18 cellular contexts compared by ENCODE assay signal in genomic region chr6:52499681-52500239, GRCh38.
A peak's percentile ranks its signal among the peaks of the same experiment; 100 is the strongest.
DNase-seq lines count a peak whose midpoint lies in the region; ATAC-seq, FAIRE-seq and TF ChIP-seq lines count a peak whose summit lies in the region.
"Had no signal": no experiment of that assay in that cellular context is flagged by ENCODE, and none has a peak within 500 bp of the region (broad histone marks: within the 10 kb centered on the region; RNA-seq: fewer than 3 reads in every experiment).

No MANE protein-coding gene starts in this region.

- peak overlapping the region; percentile 86 for H3K27ac ChIP-seq in BLaER1
- H3K27ac ChIP-seq in KMS-11, result peak overlapping the region; percentile 91
- no peak overlapping the region for H3K27ac ChIP-seq in H1 (ENCODE audit: low read depth, low read length)
- H3K27ac ChIP-seq: lower lobe of right lung, PC-9 had no signal

- POLR2A ChIA-PET in H1 (lab: Charles Lee; ENCODE audit: partially characterized antibody), result interaction anchor here (0.5 to 1.5 kb wide), 3 partner anchors 57 to 77 kb away, joined by 3 to 5 read pairs (median 5); partner anchors contain the start of gene TRAM2
- POLR2A ChIA-PET in activated CD4-positive, alpha-beta memory T cell treated with anti-CD3 and anti-CD28 coated beads, Interleukin-2, amount 10 ng/mL, durations not matched to agents 7 days and 5 days (lab: Charles Lee), result no interaction called here

- H3K4me1 Mint-ChIP-seq in osteocyte (ENCODE audit: unreplicated experiment), result peaks cover 56% of the 10 kb centered on the region
- H3K4me1 Mint-ChIP-seq in activated CD4-positive, alpha-beta memory T cell treated with anti-CD3 and anti-CD28 coated beads, Interleukin-2, amount 10 ng/mL, durations not matched to agents 7 days and 5 days, result peaks cover 17% of the 10 kb centered on the region

- H4K8ac ChIP-seq in H1 (ENCODE audit: extremely low read depth, insufficient read depth, low read length), result no peak overlapping the region; the same call in none of the 2 replicates

- no peak overlapping the region for H4K5ac ChIP-seq in H1 (ENCODE audit: insufficient read length, low read depth, low read length)

- ATAC-seq in GM19035 (IDR thresholded peaks at IDR 0.05; ENCODE audit: unreplicated experiment), result no peak
- no peak for ATAC-seq in HG03108 (IDR thresholded peaks at IDR 0.05; ENCODE audit: unreplicated experiment)
- ATAC-seq: lower lobe of right lung had no signal

- H3K9me3 ChIP-seq in BLaER1 (no peaks in the 10 kb centered on the region; the same call in 1 of the 2 replicates), H1 (ENCODE audit: insufficient read depth in 2 of 2, low read depth in 1 of 2, low read length in 1 of 2) (no peaks in the 10 kb centered on the region)
- H3K9me3 ChIP-seq: lower lobe of right lung had no signal

- TF ChIP-seq POLR2A in H1 (IDR thresholded peaks at IDR 0.05; ENCODE audit: control extremely low read depth in 1 of 2, low read depth in 2 of 2, low read length in 2 of 2), result no peak

- H3K9me3 Mint-ChIP-seq in osteocyte (ENCODE audit: unreplicated experiment), result no peaks in the 10 kb centered on the region
- H3K9me3 Mint-ChIP-seq in activated CD4-positive, alpha-beta memory T cell treated with anti-CD3 and anti-CD28 coated beads, Interleukin-2, amount 10 ng/mL, durations not matched to agents 7 days and 5 days, result peaks cover 5% of the 10 kb centered on the region
- H3K9me3 Mint-ChIP-seq: central memory CD8-positive, alpha-beta T cell had no signal

- no peaks in the 10 kb centered on the region for H3K27me3 Mint-ChIP-seq in osteocyte (ENCODE audit: unreplicated experiment)
- H3K27me3 Mint-ChIP-seq in activated CD4-positive, alpha-beta memory T cell treated with anti-CD3 and anti-CD28 coated beads, Interleukin-2, amount 10 ng/mL, durations not matched to agents 7 days and 5 days, result no peaks in the 10 kb centered on the region
- H3K27me3 Mint-ChIP-seq: central memory CD8-positive, alpha-beta T cell had no signal

- H3K14ac ChIP-seq in H1 (ENCODE audit: insufficient read length), result no peak overlapping the region

- peak overlapping the region; percentile 74 for H3K27ac Mint-ChIP-seq in osteocyte (ENCODE audit: unreplicated experiment)
- H3K27ac Mint-ChIP-seq in activated CD4-positive, alpha-beta memory T cell treated with anti-CD3 and anti-CD28 coated beads, Interleukin-2, amount 10 ng/mL, durations not matched to agents 7 days and 5 days, result no peak overlapping the region

- H2AFZ ChIP-seq in KMS-11 (ENCODE audit: low read depth) (no peak overlapping the region), H1 (ENCODE audit: low read length) (no peak overlapping the region)
- H2AFZ ChIP-seq: PC-9 had no signal

- H2BK12ac ChIP-seq in H1 (ENCODE audit: low read depth, low read length), result no peak overlapping the region

- no peak overlapping the region for H3K23ac ChIP-seq in H1 (ENCODE audit: insufficient read length)

- H3K36me3 ChIP-seq in BLaER1, result peaks cover 40% of the 10 kb centered on the region
- H3K36me3 ChIP-seq in KMS-11 (ENCODE audit: insufficient read depth), result no peaks in the 10 kb centered on the region
- H3K36me3 ChIP-seq in H1 (ENCODE audit: control insufficient read depth in 2 of 4, insufficient read depth in 4 of 4, low read length in 3 of 4), result peaks cover 0 to 5% (median 0%) of the 10 kb centered on the region in 4 experiments; a peak in 1 of 8 replicates

- 93% methylated on average over 11 of the region's 11 CpGs; no CpG with 5 or more reads in 1 of the 2 experiments for WGBS in H1 (ENCODE audit: extremely low coverage in 1 of 2, insufficient coverage in 1 of 2, insufficient read length in 1 of 2, insufficient replicate concordance in 2 of 2, low coverage in 1 of 2, low lambda C conversion rate in 2 of 2, missing lambda C conversion rate in 1 of 2), 2 experiments

- H2BK20ac ChIP-seq in H1 (ENCODE audit: low read length), result no peak overlapping the region

- peak; percentile 11 to 23; a peak in 2 of 4 replicates for TF ChIP-seq RAD21 in H1 (IDR thresholded peaks at IDR 0.05 in 1 of 2, conservative IDR thresholded peaks at IDR 0.05 in 1 of 2; ENCODE audit: low read depth in 2 of 2, low read length in 2 of 2)

- H2BK120ac ChIP-seq in H1 (replicated peaks; ENCODE audit: low read depth, low read length), result no peak overlapping the region

- no peak overlapping the region for H3K4ac ChIP-seq in H1 (replicated peaks; ENCODE audit: insufficient read length, low read depth, low read length)

- H3K9ac ChIP-seq in BLaER1 (peak overlapping the region; percentile 68), KMS-11 (peak overlapping the region; percentile 67), H1 (replicated peaks in 1 of 4; ENCODE audit: extremely low read depth in 1 of 4, low read depth in 3 of 4, low read length in 3 of 4) (no peak overlapping the region)

- no peak overlapping the region for H3K18ac ChIP-seq in H1 (ENCODE audit: extremely low read depth, low read length)

- H3K79me1 ChIP-seq in H1 (ENCODE audit: low read depth, low read length), result no peaks in the 10 kb centered on the region

- H4K20me1 ChIP-seq in BLaER1, result no peaks in the 10 kb centered on the region
- H4K20me1 ChIP-seq in KMS-11 (ENCODE audit: insufficient read depth), result no peaks in the 10 kb centered on the region
- no peaks in the 10 kb centered on the region for H4K20me1 ChIP-seq in H1 (replicated peaks in 1 of 2; ENCODE audit: control insufficient read depth in 1 of 2, insufficient read depth in 2 of 2, low read length in 2 of 2)

- no peak overlapping the region for H3K4me3 Mint-ChIP-seq in osteocyte (ENCODE audit: unreplicated experiment)
- H3K4me3 Mint-ChIP-seq in activated CD4-positive, alpha-beta memory T cell treated with anti-CD3 and anti-CD28 coated beads, Interleukin-2, amount 10 ng/mL, durations not matched to agents 7 days and 5 days, result no peak overlapping the region
- H3K4me3 Mint-ChIP-seq: central memory CD8-positive, alpha-beta T cell had no signal

- DNase-seq in H1 (ENCODE audit: low read depth in 1 of 2, low spot score in 2 of 2) (peak in 1 of 2 experiments; percentile 43), osteocyte (ENCODE audit: extremely low spot score, unreplicated experiment) (peak; percentile 80)
- DNase-seq in activated CD4-positive, alpha-beta memory T cell treated with anti-CD3 and anti-CD28 coated beads, Interleukin-2, amount 10 ng/mL, durations not matched to agents 7 days and 5 days, result no peak
- no peak for DNase-seq in activated CD4-positive, alpha-beta T cell treated with anti-CD3 and anti-CD28 coated beads for 48 hours
- DNase-seq: activated naive CD4-positive, alpha-beta T cell treated with Interleukin-2 at 50 U/mL for 16 hours; DMS53; lower lobe of right lung; MV-4-11; occipital lobe; PC-9; T-helper 2 cell had no signal

- H3K27me3 ChIP-seq in BLaER1 (no peaks in the 10 kb centered on the region), KMS-11 (ENCODE audit: insufficient read depth, low read depth) (no peaks in the 10 kb centered on the region), H1 (replicated peaks in 1 of 4; ENCODE audit: control insufficient read depth in 3 of 4, extremely low read depth in 1 of 4, insufficient read depth in 3 of 4, low read length in 3 of 4) (no peaks in the 10 kb centered on the region)

- CTCF ChIA-PET in H1 (lab: Charles Lee; ENCODE audit: partially characterized antibody), result interaction anchor here (0.6 to 3.0 kb wide), 12 partner anchors 13 to 163 kb away, joined by 3 to 10 read pairs (median 4); no protein-coding TSS in a partner anchor
- CTCF ChIA-PET in activated CD4-positive, alpha-beta memory T cell treated with anti-CD3 and anti-CD28 coated beads, Interleukin-2, amount 10 ng/mL, durations not matched to agents 7 days and 5 days (lab: Charles Lee), result interaction anchor here (0.5 to 0.6 kb wide), 2 partner anchors 148 to 860 kb away, joined by 3 to 4 read pairs; no protein-coding TSS in a partner anchor

- H2AK5ac ChIP-seq in H1 (ENCODE audit: low read depth, low read length), result no peak overlapping the region

- H3K4me3 ChIP-seq in BLaER1 (peak overlapping the region; percentile 27; the same call in 1 of the 2 replicates), KMS-11 (IDR thresholded peaks at IDR 0.05; ENCODE audit: insufficient read depth, low read depth, low read length) (no peak overlapping the region), H1 (ENCODE audit: extremely low read depth in 1 of 4, insufficient read depth in 2 of 4, low read depth in 3 of 4, low read length in 4 of 4) (no peak overlapping the region)
- H3K4me3 ChIP-seq: lower lobe of right lung, PC-9 had no signal

- H3K4me1 ChIP-seq in BLaER1, result peaks cover 99% of the 10 kb centered on the region
- peaks cover 98% of the 10 kb centered on the region for H3K4me1 ChIP-seq in KMS-11 (ENCODE audit: low read depth, poor library complexity, severe bottlenecking)
- H3K4me1 ChIP-seq in H1 (replicated peaks in 1 of 4; ENCODE audit: control insufficient read depth in 3 of 4, insufficient read depth in 4 of 4, low read length in 3 of 4), result peaks cover 0 to 7% (median 3%) of the 10 kb centered on the region in 4 experiments; a peak in 4 of 7 replicates

- no peak overlapping the region for H4K91ac ChIP-seq in H1 (replicated peaks; ENCODE audit: insufficient read length, low read length)

- H3K79me2 ChIP-seq in KMS-11 (ENCODE audit: insufficient read depth, low read depth), result peaks cover 3% of the 10 kb centered on the region; the same call in 1 of the 2 replicates
- H3K79me2 ChIP-seq in H1 (ENCODE audit: control insufficient read depth in 1 of 2, insufficient read depth in 2 of 2, low read length in 2 of 2), result no peaks in the 10 kb centered on the region

- TF ChIP-seq EP300 in H1 (IDR thresholded peaks at IDR 0.05; ENCODE audit: borderline replicate concordance in 1 of 2, low read depth in 2 of 2, low read length in 2 of 2), result no peak

- H2BK15ac ChIP-seq in H1 (ENCODE audit: low read length), result no peak overlapping the region

- H3K23me2 ChIP-seq in H1 (ENCODE audit: low read depth, low read length), result no peaks in the 10 kb centered on the region

- peak overlapping the region; percentile 72 for H3K4me2 ChIP-seq in BLaER1
- peak overlapping the region; percentile 72 for H3K4me2 ChIP-seq in KMS-11
- no peak overlapping the region for H3K4me2 ChIP-seq in H1 (ENCODE audit: insufficient read depth in 1 of 2, low read depth in 2 of 2, low read length in 2 of 2)
- H3K4me2 ChIP-seq: PC-9 had no signal

- no peak for FAIRE-seq in H1 (lab: Jason Lieb, UNC)
- FAIRE-seq: GM19239, H54 had no signal

- H3K36me3 Mint-ChIP-seq in osteocyte (ENCODE audit: unreplicated experiment), result peaks cover 64% of the 10 kb centered on the region
- H3K36me3 Mint-ChIP-seq in activated CD4-positive, alpha-beta memory T cell treated with anti-CD3 and anti-CD28 coated beads, Interleukin-2, amount 10 ng/mL, durations not matched to agents 7 days and 5 days (ENCODE audit: low read depth), result no peaks in the 10 kb centered on the region

- no peak overlapping the region for H3K56ac ChIP-seq in H1 (replicated peaks; ENCODE audit: insufficient read length, low read depth, low read length)

- H2BK5ac ChIP-seq in H1 (ENCODE audit: low read depth, low read length), result no peak overlapping the region

- TF ChIP-seq CTCF in KMS-11 (conservative IDR thresholded peaks at IDR 0.05; ENCODE audit: low read depth, low read length) (no peak), H1 (IDR thresholded peaks at IDR 0.05; ENCODE audit: control extremely low read depth in 1 of 3, insufficient read depth in 1 of 3, low read depth in 1 of 3, low read length in 3 of 3) (no peak), osteocyte (IDR thresholded peaks at IDR 0.05) (no peak)

TF ChIP-seq in H1, 55 proteins besides CTCF, POLR2A, EP300 and RAD21 (continues in another document):
- TF ChIP-seq TAF1 (IDR thresholded peaks at IDR 0.05; ENCODE audit: low read depth, low read length), result no peak

Comparison
In these comparisons a context has a peak if more than half of its experiments do, and no peak if none do; other contexts are left out.
1. H3K4me2 ChIP-seq: peak in BLaER1 (single experiment) and KMS-11 (single experiment); none in H1 (0 of 2).
2. H3K9ac ChIP-seq: peak in BLaER1 (single experiment) and KMS-11 (single experiment); none in H1 (0 of 4).